Comparison of ENCODE assay signal across 8 cellular contexts in genomic region chr19:49391581-49392399, GRCh38. TPM values are rescaled to one million over a fixed set of nuclear protein-coding genes. Genes with fewer than 3 reads are reported as not detected.
A peak's percentile ranks its signal among the peaks of the same experiment; 100 is the strongest.
DNase-seq lines count a peak whose midpoint lies in the region; ATAC-seq and TF ChIP-seq lines count a peak whose summit lies in the region.

No MANE protein-coding gene starts in this region.

- TF ChIP-seq CTCF in GM06990 (IDR thresholded peaks at IDR 0.05; ENCODE audit: insufficient read depth, low read length, poor library complexity, severe bottlenecking) (peak; percentile 90), foreskin keratinocyte (conservative IDR thresholded peaks at IDR 0.05) (peak; percentile 92), omental fat pad (IDR thresholded peaks at IDR 0.05) (peak in 1 of 3 donors; percentile 58), thoracic aorta (IDR thresholded peaks at IDR 0.05) (peak; percentile 69)

- no peaks in the 10 kb centered on the region for H3K9me3 ChIP-seq in thoracic aorta

- H3K27ac ChIP-seq in foreskin keratinocyte (no peak overlapping the region), thoracic aorta (no peak overlapping the region)

- H3K4me3 ChIP-seq in GM06990 (replicated peaks; ENCODE audit: low read depth, low read length) (no peak overlapping the region), thoracic aorta (no peak overlapping the region)

- DNase-seq in GM06990 (ENCODE audit: extremely low read depth, insufficient read length) (peak; percentile 60), LoVo (ENCODE audit: low spot score) (peak; percentile 79), SHP77 (lab: John Stamatoyannopoulos, UW) (peak; percentile 79 to 84), foreskin keratinocyte (peak; percentile 23 to 49), omental fat pad (ENCODE audit: low spot score) (peak; percentile 37), thoracic aorta (ENCODE audit: low spot score) (no peak)
- peak; percentile 63 for DNase-seq in activated T-helper 9 cell treated with anti-CD3 and anti-CD28 coated beads, Interleukin-2, amount 50 U/mL, for 16 hours (ENCODE audit: low read depth)

- H3K36me3 ChIP-seq in GM06990 (ENCODE audit: control insufficient read depth, insufficient read depth, low read length) (no peaks in the 10 kb centered on the region), thoracic aorta (no peaks in the 10 kb centered on the region)

- H3K27me3 ChIP-seq in GM06990 (replicated peaks; ENCODE audit: control insufficient read depth, insufficient read depth, low read length) (no peaks in the 10 kb centered on the region), foreskin keratinocyte (peaks cover 5% of the 10 kb centered on the region), thoracic aorta (replicated peaks; ENCODE audit: insufficient read depth) (no peaks in the 10 kb centered on the region)

- ATAC-seq in foreskin keratinocyte (peak; percentile 71), omental fat pad (ENCODE audit: low FRiP score) (peak; percentile 77), thoracic aorta (ENCODE audit: insufficient number of reproducible peaks, low FRiP score, low read depth) (no peak), HG03045 (IDR thresholded peaks at IDR 0.05; ENCODE audit: unreplicated experiment) (no peak)

- H3K4me1 ChIP-seq in foreskin keratinocyte (no peaks in the 10 kb centered on the region), thoracic aorta (ENCODE audit: control insufficient read depth in 1 of 2, low read depth in 2 of 2) (no peaks in the 10 kb centered on the region)

RNA-seq across cellular contexts. Expression of gene KASH5, which starts 3.7 kb away (rescaled TPM):
- total RNA-seq in foreskin keratinocyte (not detected in 2 replicates), omental fat pad (under 1 TPM in 1 of 4 donors, not detected in 3; 0.56 TPM), thoracic aorta (not detected)
- polyA plus RNA-seq in foreskin keratinocyte: not detected in 2 replicates

RNA-seq across cellular contexts. Expression of gene DKKL1, which starts 28.1 kb away (rescaled TPM):
- total RNA-seq in foreskin keratinocyte (0.25 and 0.31 TPM in 2 replicates), omental fat pad (not detected), thoracic aorta (under 1 TPM in 1 of 2 donors, not detected in 1; 0.95 TPM)
- polyA plus RNA-seq in foreskin keratinocyte: 0.15 TPM in 1 of 2 replicates, not detected in the other

RNA-seq across cellular contexts. Expression of gene TEAD2, which starts 29.6 kb away (rescaled TPM):
- total RNA-seq in foreskin keratinocyte (26.7 and 34.0 TPM in 2 replicates), omental fat pad (10 to 100 TPM; 19.9 to 35.0 (median 26.1) TPM), thoracic aorta (10 to 100 TPM; 26.4 to 41.3 TPM)
- 23.8 and 26.1 TPM in 2 replicates for polyA plus RNA-seq in foreskin keratinocyte

RNA-seq across cellular contexts. Expression of gene PTH2, which starts 31.5 kb away (rescaled TPM):
- not detected in 2 replicates for total RNA-seq in foreskin keratinocyte
- polyA plus RNA-seq in foreskin keratinocyte: not detected in 2 replicates
- not detected for total RNA-seq in omental fat pad
- not detected for total RNA-seq in thoracic aorta

RNA-seq across cellular contexts. Expression of gene GFY, which starts 33.4 kb away (rescaled TPM):
- total RNA-seq in foreskin keratinocyte: not detected in 2 replicates
- polyA plus RNA-seq in foreskin keratinocyte: not detected in 2 replicates
- total RNA-seq in omental fat pad: not detected
- total RNA-seq in thoracic aorta: not detected

Comparison
In these comparisons a context has a peak if more than half of its experiments do, and no peak if none do; other contexts are left out.
1. ATAC-seq: peak in foreskin keratinocyte (single experiment) and omental fat pad (single experiment); none in thoracic aorta (single experiment) and HG03045 (single experiment).